7 cellular contexts compared by ENCODE assay signal in genomic region chr18:49231541-49231940, GRCh38.
"Had no signal": no experiment of that assay in that cellular context is flagged by ENCODE, and none has a peak within 500 bp of the region (broad histone marks: within the 10 kb centered on the region; RNA-seq: fewer than 3 reads in every experiment).

No MANE protein-coding gene starts in this region.

- H3K4me3 ChIP-seq: K562 had no signal

- H3K4me3 Mint-ChIP-seq: IgD-negative memory B cell had no signal

- H3K9me3 Mint-ChIP-seq: IgD-negative memory B cell had no signal

- H3K27ac Mint-ChIP-seq: IgD-negative memory B cell had no signal

- H3K27ac ChIP-seq: HL-60 had no signal

- ATAC-seq: HepG2, K562 had no signal

- FAIRE-seq: HepG2, HTR-8/SVneo, K562 had no signal

- H3K27me3 Mint-ChIP-seq: IgD-negative memory B cell had no signal

- DNase-seq: IMR-90, KBM-7 had no signal
